1 cellular context compared by ENCODE assay signal in the genomic region with DNA sequence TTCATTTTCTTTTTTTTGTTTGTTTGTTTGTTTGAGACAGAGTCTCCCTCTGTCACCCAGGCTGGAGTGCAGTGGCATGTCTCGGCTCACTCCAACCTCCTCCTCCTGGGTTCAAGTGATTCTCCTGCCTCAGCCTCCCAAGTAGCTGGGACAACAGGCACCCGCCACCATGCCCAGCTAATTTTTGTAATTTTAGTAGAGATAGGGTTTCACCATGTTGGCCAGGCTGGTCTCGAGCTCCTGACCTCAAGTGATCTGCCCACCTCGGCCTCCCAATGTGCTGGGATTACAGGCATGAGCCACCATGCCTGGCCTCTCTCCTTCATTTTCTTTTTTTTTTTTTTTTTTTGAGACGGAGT.
TF ChIP-seq lines count a peak whose summit lies in the region.
"Not testable (repeated sequence)": the region's sequence is repeated elsewhere in the genome, so short reads cannot be mapped to it uniquely, and the experiment has no call there.

No MANE protein-coding gene starts in this region.

TF ChIP-seq in K562, 482 proteins besides CTCF, POLR2A, EP300 and RAD21 (continued from another document):
- TF ChIP-seq, protein P1, sequence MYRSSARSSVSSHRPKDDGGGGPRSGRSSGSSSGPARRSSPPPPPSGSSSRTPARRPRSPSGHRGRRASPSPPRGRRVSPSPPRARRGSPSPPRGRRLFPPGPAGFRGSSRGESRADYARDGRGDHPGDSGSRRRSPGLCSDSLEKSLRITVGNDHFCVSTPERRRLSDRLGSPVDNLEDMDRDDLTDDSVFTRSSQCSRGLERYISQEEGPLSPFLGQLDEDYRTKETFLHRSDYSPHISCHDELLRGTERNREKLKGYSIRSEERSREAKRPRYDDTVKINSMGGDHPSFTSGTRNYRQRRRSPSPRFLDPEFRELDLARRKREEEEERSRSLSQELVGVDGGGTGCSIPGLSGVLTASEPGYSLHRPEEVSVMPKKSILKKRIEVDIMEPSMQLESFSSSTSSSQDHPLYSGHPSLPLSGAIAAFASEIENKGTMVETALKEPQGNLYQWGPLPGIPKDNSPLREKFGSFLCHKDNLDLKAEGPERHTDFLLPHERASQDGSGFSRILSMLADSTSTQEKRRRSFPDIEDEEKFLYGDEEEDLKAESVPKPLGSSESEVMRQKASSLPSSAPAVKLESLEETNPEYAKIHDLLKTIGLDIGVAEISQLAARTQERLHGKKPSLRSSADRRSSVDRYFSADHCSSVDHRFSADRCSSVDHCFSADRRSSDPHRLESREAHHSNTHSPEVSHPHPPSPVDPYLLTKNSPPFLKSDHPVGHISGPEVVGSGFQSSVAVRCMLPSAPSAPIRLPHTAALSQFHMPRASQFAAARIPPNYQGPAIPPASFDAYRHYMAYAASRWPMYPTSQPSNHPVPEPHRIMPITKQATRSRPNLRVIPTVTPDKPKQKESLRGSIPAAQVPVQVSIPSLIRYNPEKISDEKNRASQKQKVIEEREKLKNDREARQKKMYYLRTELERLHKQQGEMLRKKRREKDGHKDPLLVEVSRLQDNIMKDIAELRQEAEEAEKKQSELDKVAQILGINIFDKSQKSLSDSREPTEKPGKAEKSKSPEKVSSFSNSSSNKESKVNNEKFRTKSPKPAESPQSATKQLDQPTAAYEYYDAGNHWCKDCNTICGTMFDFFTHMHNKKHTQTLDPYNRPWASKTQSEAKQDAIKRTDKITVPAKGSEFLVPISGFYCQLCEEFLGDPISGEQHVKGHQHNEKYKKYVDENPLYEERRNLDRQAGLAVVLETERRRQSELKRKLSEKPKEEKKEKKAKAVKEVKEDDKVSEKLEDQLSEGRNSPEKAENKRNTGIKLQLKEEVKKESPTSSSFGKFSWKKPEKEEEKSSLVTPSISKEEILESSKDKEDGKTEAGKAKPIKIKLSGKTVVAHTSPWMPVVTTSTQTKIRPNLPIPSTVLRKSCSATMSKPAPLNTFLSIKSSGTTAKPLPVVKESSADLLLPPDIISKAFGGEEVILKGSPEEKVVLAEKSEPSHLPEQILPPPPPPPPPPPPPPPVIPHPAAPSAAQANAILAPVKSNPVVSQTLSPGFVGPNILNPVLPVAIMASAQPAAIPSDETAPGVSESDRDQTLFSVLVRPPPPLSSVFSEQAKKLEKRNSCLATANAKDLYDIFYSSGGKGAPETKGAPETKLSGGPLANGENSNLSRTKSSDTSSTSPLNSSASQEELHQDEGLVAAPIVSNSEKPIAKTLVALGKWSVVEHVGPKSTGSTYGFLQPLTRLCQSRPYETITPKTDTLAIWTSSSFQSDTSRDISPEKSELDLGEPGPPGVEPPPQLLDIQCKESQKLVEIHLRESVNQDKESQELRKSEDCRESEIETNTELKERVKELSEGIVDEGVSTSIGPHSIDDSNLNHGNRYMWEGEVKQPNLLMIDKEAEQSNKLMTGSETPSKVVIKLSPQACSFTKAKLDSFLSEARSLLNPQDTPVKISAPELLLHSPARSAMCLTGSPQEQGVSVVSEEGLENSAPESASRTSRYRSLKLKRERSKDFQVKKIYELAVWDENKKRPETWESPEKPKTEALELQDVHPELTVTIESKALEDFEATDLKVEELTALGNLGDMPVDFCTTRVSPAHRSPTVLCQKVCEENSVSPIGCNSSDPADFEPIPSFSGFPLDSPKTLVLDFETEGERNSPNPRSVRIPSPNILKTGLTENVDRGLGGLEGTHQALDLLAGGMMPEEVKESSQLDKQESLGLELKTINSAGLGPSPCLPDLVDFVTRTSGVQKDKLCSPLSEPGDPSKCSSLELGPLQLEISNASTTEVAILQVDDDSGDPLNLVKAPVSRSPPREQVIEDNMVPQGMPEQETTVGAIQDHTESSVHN (IDR thresholded peaks at IDR 0.05; ENCODE audit: borderline replicate concordance in 1 of 2, low read depth in 1 of 2), result peak in 1 of 2 experiments; percentile 10; a peak in 1 of 4 replicates
- 0 out of 2 replicates have a peak, but pooled peaks have one; percentile 4 for TF ChIP-seq ZNF197 (CRISPR knock-in tag; IDR thresholded peaks at IDR 0.05; ENCODE audit: low read depth)
- TF ChIP-seq, protein P2, sequence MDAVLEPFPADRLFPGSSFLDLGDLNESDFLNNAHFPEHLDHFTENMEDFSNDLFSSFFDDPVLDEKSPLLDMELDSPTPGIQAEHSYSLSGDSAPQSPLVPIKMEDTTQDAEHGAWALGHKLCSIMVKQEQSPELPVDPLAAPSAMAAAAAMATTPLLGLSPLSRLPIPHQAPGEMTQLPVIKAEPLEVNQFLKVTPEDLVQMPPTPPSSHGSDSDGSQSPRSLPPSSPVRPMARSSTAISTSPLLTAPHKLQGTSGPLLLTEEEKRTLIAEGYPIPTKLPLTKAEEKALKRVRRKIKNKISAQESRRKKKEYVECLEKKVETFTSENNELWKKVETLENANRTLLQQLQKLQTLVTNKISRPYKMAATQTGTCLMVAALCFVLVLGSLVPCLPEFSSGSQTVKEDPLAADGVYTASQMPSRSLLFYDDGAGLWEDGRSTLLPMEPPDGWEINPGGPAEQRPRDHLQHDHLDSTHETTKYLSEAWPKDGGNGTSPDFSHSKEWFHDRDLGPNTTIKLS (IDR thresholded peaks at IDR 0.05; ENCODE audit: borderline replicate concordance, low read depth), result 0 out of 2 replicates have a peak, but pooled peaks have one; percentile 30
- not testable (repeated sequence) for TF ChIP-seq NR2C2, NR4A1 (CRISPR knock-in tag; IDR thresholded peaks at IDR 0.05)
- peak; percentile 12; the same call in 1 of the 2 replicates for TF ChIP-seq NR2C2 (tag; IDR thresholded peaks at IDR 0.05)
- TF ChIP-seq PTTG1 (tag; IDR thresholded peaks at IDR 0.05; ENCODE audit: low read depth), result peak; percentile 55; the same call in 1 of the 2 replicates
- TF ChIP-seq BCOR (IDR thresholded peaks at IDR 0.05), result peak; percentile 35; the same call in 1 of the 2 replicates
- peak; percentile 62 for TF ChIP-seq MEF2D (tag; conservative IDR thresholded peaks at IDR 0.05; ENCODE audit: low read depth)
- peak; percentile 48; the same call in 1 of the 2 replicates for TF ChIP-seq TRIM28 (IDR thresholded peaks at IDR 0.05)
- TF ChIP-seq ARNT (IDR thresholded peaks at IDR 0.05), result peak in 1 of 2 experiments; percentile 11; a peak in 1 of 4 replicates
- TF ChIP-seq SMARCA5 (IDR thresholded peaks at IDR 0.05), result peak; percentile 75
- TF ChIP-seq NR4A1 (tag; IDR thresholded peaks at IDR 0.05), result 0 out of 2 replicates have a peak, but pooled peaks have one; percentile 70
- TF ChIP-seq, protein P3, sequence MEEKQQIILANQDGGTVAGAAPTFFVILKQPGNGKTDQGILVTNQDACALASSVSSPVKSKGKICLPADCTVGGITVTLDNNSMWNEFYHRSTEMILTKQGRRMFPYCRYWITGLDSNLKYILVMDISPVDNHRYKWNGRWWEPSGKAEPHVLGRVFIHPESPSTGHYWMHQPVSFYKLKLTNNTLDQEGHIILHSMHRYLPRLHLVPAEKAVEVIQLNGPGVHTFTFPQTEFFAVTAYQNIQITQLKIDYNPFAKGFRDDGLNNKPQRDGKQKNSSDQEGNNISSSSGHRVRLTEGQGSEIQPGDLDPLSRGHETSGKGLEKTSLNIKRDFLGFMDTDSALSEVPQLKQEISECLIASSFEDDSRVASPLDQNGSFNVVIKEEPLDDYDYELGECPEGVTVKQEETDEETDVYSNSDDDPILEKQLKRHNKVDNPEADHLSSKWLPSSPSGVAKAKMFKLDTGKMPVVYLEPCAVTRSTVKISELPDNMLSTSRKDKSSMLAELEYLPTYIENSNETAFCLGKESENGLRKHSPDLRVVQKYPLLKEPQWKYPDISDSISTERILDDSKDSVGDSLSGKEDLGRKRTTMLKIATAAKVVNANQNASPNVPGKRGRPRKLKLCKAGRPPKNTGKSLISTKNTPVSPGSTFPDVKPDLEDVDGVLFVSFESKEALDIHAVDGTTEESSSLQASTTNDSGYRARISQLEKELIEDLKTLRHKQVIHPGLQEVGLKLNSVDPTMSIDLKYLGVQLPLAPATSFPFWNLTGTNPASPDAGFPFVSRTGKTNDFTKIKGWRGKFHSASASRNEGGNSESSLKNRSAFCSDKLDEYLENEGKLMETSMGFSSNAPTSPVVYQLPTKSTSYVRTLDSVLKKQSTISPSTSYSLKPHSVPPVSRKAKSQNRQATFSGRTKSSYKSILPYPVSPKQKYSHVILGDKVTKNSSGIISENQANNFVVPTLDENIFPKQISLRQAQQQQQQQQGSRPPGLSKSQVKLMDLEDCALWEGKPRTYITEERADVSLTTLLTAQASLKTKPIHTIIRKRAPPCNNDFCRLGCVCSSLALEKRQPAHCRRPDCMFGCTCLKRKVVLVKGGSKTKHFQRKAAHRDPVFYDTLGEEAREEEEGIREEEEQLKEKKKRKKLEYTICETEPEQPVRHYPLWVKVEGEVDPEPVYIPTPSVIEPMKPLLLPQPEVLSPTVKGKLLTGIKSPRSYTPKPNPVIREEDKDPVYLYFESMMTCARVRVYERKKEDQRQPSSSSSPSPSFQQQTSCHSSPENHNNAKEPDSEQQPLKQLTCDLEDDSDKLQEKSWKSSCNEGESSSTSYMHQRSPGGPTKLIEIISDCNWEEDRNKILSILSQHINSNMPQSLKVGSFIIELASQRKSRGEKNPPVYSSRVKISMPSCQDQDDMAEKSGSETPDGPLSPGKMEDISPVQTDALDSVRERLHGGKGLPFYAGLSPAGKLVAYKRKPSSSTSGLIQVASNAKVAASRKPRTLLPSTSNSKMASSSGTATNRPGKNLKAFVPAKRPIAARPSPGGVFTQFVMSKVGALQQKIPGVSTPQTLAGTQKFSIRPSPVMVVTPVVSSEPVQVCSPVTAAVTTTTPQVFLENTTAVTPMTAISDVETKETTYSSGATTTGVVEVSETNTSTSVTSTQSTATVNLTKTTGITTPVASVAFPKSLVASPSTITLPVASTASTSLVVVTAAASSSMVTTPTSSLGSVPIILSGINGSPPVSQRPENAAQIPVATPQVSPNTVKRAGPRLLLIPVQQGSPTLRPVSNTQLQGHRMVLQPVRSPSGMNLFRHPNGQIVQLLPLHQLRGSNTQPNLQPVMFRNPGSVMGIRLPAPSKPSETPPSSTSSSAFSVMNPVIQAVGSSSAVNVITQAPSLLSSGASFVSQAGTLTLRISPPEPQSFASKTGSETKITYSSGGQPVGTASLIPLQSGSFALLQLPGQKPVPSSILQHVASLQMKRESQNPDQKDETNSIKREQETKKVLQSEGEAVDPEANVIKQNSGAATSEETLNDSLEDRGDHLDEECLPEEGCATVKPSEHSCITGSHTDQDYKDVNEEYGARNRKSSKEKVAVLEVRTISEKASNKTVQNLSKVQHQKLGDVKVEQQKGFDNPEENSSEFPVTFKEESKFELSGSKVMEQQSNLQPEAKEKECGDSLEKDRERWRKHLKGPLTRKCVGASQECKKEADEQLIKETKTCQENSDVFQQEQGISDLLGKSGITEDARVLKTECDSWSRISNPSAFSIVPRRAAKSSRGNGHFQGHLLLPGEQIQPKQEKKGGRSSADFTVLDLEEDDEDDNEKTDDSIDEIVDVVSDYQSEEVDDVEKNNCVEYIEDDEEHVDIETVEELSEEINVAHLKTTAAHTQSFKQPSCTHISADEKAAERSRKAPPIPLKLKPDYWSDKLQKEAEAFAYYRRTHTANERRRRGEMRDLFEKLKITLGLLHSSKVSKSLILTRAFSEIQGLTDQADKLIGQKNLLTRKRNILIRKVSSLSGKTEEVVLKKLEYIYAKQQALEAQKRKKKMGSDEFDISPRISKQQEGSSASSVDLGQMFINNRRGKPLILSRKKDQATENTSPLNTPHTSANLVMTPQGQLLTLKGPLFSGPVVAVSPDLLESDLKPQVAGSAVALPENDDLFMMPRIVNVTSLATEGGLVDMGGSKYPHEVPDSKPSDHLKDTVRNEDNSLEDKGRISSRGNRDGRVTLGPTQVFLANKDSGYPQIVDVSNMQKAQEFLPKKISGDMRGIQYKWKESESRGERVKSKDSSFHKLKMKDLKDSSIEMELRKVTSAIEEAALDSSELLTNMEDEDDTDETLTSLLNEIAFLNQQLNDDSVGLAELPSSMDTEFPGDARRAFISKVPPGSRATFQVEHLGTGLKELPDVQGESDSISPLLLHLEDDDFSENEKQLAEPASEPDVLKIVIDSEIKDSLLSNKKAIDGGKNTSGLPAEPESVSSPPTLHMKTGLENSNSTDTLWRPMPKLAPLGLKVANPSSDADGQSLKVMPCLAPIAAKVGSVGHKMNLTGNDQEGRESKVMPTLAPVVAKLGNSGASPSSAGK (IDR thresholded peaks at IDR 0.05), result peak; percentile 40; the same call in 1 of the 2 replicates
- TF ChIP-seq HDAC8 (tag; IDR thresholded peaks at IDR 0.05), result 0 out of 2 replicates have a peak, but pooled peaks have one; percentile 30
- TF ChIP-seq EP400 (IDR thresholded peaks at IDR 0.05), result 0 out of 2 replicates have a peak, but pooled peaks have one; percentile 29
- peak; percentile 60; the same call in 1 of the 2 replicates for TF ChIP-seq CEBPB (tag; IDR thresholded peaks at IDR 0.05)
- TF ChIP-seq FOSL1 (tag; conservative IDR thresholded peaks at IDR 0.05), result peak; percentile 2
- peak; percentile 54; the same call in 1 of the 2 replicates for TF ChIP-seq DDX20 (tag; IDR thresholded peaks at IDR 0.05; ENCODE audit: low read depth)
- peak; percentile 22; the same call in 1 of the 2 replicates for TF ChIP-seq DPF2 (IDR thresholded peaks at IDR 0.05)
- TF ChIP-seq HDGF (IDR thresholded peaks at IDR 0.05), result peak; percentile 22
- TF ChIP-seq, protein P4, sequence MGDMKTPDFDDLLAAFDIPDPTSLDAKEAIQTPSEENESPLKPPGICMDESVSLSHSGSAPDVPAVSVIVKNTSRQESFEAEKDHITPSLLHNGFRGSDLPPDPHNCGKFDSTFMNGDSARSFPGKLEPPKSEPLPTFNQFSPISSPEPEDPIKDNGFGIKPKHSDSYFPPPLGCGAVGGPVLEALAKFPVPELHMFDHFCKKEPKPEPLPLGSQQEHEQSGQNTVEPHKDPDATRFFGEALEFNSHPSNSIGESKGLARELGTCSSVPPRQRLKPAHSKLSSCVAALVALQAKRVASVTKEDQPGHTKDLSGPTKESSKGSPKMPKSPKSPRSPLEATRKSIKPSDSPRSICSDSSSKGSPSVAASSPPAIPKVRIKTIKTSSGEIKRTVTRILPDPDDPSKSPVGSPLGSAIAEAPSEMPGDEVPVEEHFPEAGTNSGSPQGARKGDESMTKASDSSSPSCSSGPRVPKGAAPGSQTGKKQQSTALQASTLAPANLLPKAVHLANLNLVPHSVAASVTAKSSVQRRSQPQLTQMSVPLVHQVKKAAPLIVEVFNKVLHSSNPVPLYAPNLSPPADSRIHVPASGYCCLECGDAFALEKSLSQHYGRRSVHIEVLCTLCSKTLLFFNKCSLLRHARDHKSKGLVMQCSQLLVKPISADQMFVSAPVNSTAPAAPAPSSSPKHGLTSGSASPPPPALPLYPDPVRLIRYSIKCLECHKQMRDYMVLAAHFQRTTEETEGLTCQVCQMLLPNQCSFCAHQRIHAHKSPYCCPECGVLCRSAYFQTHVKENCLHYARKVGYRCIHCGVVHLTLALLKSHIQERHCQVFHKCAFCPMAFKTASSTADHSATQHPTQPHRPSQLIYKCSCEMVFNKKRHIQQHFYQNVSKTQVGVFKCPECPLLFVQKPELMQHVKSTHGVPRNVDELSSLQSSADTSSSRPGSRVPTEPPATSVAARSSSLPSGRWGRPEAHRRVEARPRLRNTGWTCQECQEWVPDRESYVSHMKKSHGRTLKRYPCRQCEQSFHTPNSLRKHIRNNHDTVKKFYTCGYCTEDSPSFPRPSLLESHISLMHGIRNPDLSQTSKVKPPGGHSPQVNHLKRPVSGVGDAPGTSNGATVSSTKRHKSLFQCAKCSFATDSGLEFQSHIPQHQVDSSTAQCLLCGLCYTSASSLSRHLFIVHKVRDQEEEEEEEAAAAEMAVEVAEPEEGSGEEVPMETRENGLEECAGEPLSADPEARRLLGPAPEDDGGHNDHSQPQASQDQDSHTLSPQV (IDR thresholded peaks at IDR 0.05), result peak; percentile 50; the same call in 1 of the 2 replicates
